ENCODE assay signal across 14 cellular contexts in the genomic region with DNA sequence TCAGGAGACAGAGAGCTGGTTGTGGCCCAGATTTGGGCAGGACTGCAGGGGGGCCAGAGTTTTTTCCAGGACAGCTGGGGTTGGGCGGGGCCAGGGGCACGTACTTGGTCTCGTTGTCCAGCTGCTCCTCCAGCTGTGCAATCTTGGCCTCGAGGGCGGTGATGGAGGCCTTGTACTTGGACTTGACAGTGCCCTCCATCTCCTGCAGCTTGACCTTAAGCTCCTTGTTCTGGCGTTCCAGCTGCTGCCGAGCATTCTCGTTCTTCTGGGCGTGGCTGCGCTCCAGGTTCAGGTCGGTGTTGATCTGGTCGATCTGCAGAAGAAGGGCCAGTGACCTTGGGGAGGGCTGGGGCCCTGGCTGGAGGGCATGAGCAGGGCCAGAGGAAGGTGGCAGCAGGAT. TPM values are rescaled to one million over a fixed set of nuclear protein-coding genes. Genes with fewer than 3 reads are reported as not detected.
DNase-seq lines count a peak whose midpoint lies in the region; ATAC-seq and TF ChIP-seq lines count a peak whose summit lies in the region.
"Had no signal": no experiment of that assay in that cellular context is flagged by ENCODE, and none has a peak within 500 bp of the region (broad histone marks: within the 10 kb centered on the region; RNA-seq: fewer than 3 reads in every experiment).

No MANE protein-coding gene starts in this region.

- H3K27me3 Mint-ChIP-seq in T-helper 2 cell treated with Interferon-gamma antibody and Interleukin-4, amounts not matched to agents 5 μg/mL and 100 μg/mL, for 36 hours (ENCODE audit: low read depth) = no peaks in the 10 kb centered on the region
- H3K27me3 Mint-ChIP-seq: activated naive CD8-positive, alpha-beta T cell; stimulated activated naive CD8-positive, alpha-beta T cell treated with anti-CD3 and anti-CD28 coated beads, Interleukin-15, Interleukin-2, amounts not matched to agents 100 ng/mL and 50 ng/mL, for 24 hours had no signal

- no peak for TF ChIP-seq EP300 in sigmoid colon (IDR thresholded peaks at IDR 0.05)

- 80% methylated on average over 12 of the region's 12 CpGs for WGBS in right cardiac atrium
- 63 to 75% methylated on average over 12 of the region's 12 CpGs for WGBS in sigmoid colon, 2 donors

- no peak overlapping the region for H3K27ac Mint-ChIP-seq in T-helper 2 cell treated with Interferon-gamma antibody and Interleukin-4, amounts not matched to agents 5 μg/mL and 100 μg/mL, for 36 hours

- H3K4me1 ChIP-seq in right cardiac atrium (ENCODE audit: control insufficient read depth, insufficient read depth, low read length) (no peaks in the 10 kb centered on the region), left ventricle myocardium inferior (peaks cover 37% of the 10 kb centered on the region), sigmoid colon (peaks cover 0 to 62% (median 23%) of the 10 kb centered on the region in 4 donors), uterus (no peaks in the 10 kb centered on the region)

- H3K36me3 Mint-ChIP-seq in T-helper 2 cell treated with Interferon-gamma antibody and Interleukin-4, amounts not matched to agents 5 μg/mL and 100 μg/mL, for 36 hours (ENCODE audit: low read depth) = peaks cover 73% of the 10 kb centered on the region

- intact Hi-C loops in Right ventricle myocardium inferior (cut with DNase I) = no loop called here
- intact Hi-C loops in right cardiac atrium (cut with DNase I) = loop anchor here in 2 of 4 donors (5.0 to 10.0 kb wide), 2 partner anchors 88 to 140 kb away; no protein-coding TSS in a partner anchor
- intact Hi-C loops in left ventricle myocardium inferior (cut with micrococcal nuclease) = no loop called here
- intact Hi-C loops in sigmoid colon (cut with DNase I) = no loop called here
- intact Hi-C loops in uterus (cut with DNase I; ENCODE audit: low total_unique reads) = no loop called here

- H3K27ac ChIP-seq in right cardiac atrium (ENCODE audit: low read length) (no peak overlapping the region), left ventricle myocardium inferior (replicated peaks) (peak overlapping the region; percentile 80), sigmoid colon (peak overlapping the region; percentile 83 to 92 (median 86)), uterus (peak overlapping the region; percentile 57 to 70)

- H3K9me3 ChIP-seq in right cardiac atrium (ENCODE audit: control insufficient read depth, low read length) = no peaks in the 10 kb centered on the region
- no peaks in the 10 kb centered on the region for H3K9me3 ChIP-seq in left ventricle myocardium inferior (replicated peaks)
- H3K9me3 ChIP-seq in sigmoid colon = no peaks in the 10 kb centered on the region
- H3K9me3 ChIP-seq in uterus = no peaks in the 10 kb centered on the region
- H3K9me3 ChIP-seq: BLaER1 had no signal

- TF ChIP-seq CTCF in left ventricle myocardium inferior (IDR thresholded peaks at IDR 0.05; ENCODE audit: borderline replicate concordance) = no peak
- no peak for TF ChIP-seq CTCF in sigmoid colon (IDR thresholded peaks at IDR 0.05)
- no peak for TF ChIP-seq CTCF in uterus (IDR thresholded peaks at IDR 0.05)

- H3K4me1 Mint-ChIP-seq in T-helper 2 cell treated with Interferon-gamma antibody and Interleukin-4, amounts not matched to agents 5 μg/mL and 100 μg/mL, for 36 hours (ENCODE audit: low read depth) = peaks cover 25% of the 10 kb centered on the region

- TF ChIP-seq POLR2A in sigmoid colon (IDR thresholded peaks at IDR 0.05) (no peak), uterus (IDR thresholded peaks at IDR 0.05) (no peak)

- DNase-seq in Right ventricle myocardium inferior (ENCODE audit: missing footprints) (no peak), right cardiac atrium (no peak), left ventricle myocardium inferior (peak; percentile 67), sigmoid colon (peak; percentile 76), uterus (no peak), NCI-H187 (lab: John Stamatoyannopoulos, UW) (no peak)
- no peak for DNase-seq in T-helper 2 cell treated with Interferon-gamma antibody and Interleukin-4, amounts not matched to agents 5 μg/mL and 100 μg/mL, for 36 hours (ENCODE audit: low spot score)
- no peak for DNase-seq in NK-92 treated with Interleukin-12 subunit alpha and Interleukin-12 subunit beta, amount 100 ng/mL, for 24 hours (lab: John Stamatoyannopoulos, UW)
- DNase-seq: NCI-H1105, NCI-H2107, NCI-H510A had no signal

- H3K36me3 ChIP-seq in left ventricle myocardium inferior = peaks cover 97% of the 10 kb centered on the region
- peaks cover 67 to 93% (median 92%) of the 10 kb centered on the region in 4 donors for H3K36me3 ChIP-seq in sigmoid colon
- no peaks in the 10 kb centered on the region for H3K36me3 ChIP-seq in uterus

- no peaks in the 10 kb centered on the region for H3K9me3 Mint-ChIP-seq in T-helper 2 cell treated with Interferon-gamma antibody and Interleukin-4, amounts not matched to agents 5 μg/mL and 100 μg/mL, for 36 hours
- H3K9me3 Mint-ChIP-seq: stimulated activated naive CD8-positive, alpha-beta T cell treated with anti-CD3 and anti-CD28 coated beads, Interleukin-15, Interleukin-2, amounts not matched to agents 100 ng/mL and 50 ng/mL, for 24 hours had no signal

- peak; percentile 21 for ATAC-seq in Right ventricle myocardium inferior
- ATAC-seq in right cardiac atrium = no peak

- H3K4me3 ChIP-seq in right cardiac atrium (ENCODE audit: low read length) (no peak overlapping the region), left ventricle myocardium inferior (no peak overlapping the region), sigmoid colon (no peak overlapping the region), uterus (no peak overlapping the region)
- H3K4me3 ChIP-seq: BLaER1 had no signal

- H3K4me3 Mint-ChIP-seq in T-helper 2 cell treated with Interferon-gamma antibody and Interleukin-4, amounts not matched to agents 5 μg/mL and 100 μg/mL, for 36 hours = no peak overlapping the region
- H3K4me3 Mint-ChIP-seq: activated naive CD8-positive, alpha-beta T cell; stimulated activated naive CD8-positive, alpha-beta T cell treated with anti-CD3 and anti-CD28 coated beads, Interleukin-15, Interleukin-2, amounts not matched to agents 100 ng/mL and 50 ng/mL, for 24 hours had no signal

- H3K27me3 ChIP-seq in right cardiac atrium (ENCODE audit: control insufficient read depth, insufficient read depth) (no peaks in the 10 kb centered on the region), left ventricle myocardium inferior (ENCODE audit: low read depth) (no peaks in the 10 kb centered on the region), sigmoid colon (no peaks in the 10 kb centered on the region), uterus (no peaks in the 10 kb centered on the region)
- H3K27me3 ChIP-seq: BLaER1 had no signal

RNA-seq across cellular contexts. Expression of a gene that starts 32.1 kb away (rescaled TPM):
- total RNA-seq in Right ventricle myocardium inferior = 22.1 TPM
- total RNA-seq in right cardiac atrium = 10 to 100 TPM; 14.0 to 29.8 (median 16.9) TPM
- polyA plus RNA-seq in right cardiac atrium = 13.6 TPM
- 15.2 TPM for total RNA-seq in left ventricle myocardium inferior
- total RNA-seq in sigmoid colon = 10 to 100 TPM; 15.0 to 36.0 (median 20.3) TPM
- 10 to 100 TPM in 2 of 3 donors, 1 to 10 TPM in 1; 6.6 to 64.0 (median 11.3) TPM for polyA plus RNA-seq in sigmoid colon
- total RNA-seq in uterus = 10 to 100 TPM in 3 of 4 donors, 1 to 10 TPM in 1; 9.8 to 89.7 (median 19.9) TPM

RNA-seq across cellular contexts. Expression of a gene that starts 45.7 kb away (rescaled TPM):
- total RNA-seq in Right ventricle myocardium inferior (67.0 TPM), right cardiac atrium (10 to 100 TPM; 39.9 to 54.8 (median 42.9) TPM), left ventricle myocardium inferior (69.6 TPM), sigmoid colon (10 to 100 TPM; 26.8 to 59.5 (median 29.4) TPM), uterus (10 to 100 TPM; 15.6 to 96.2 (median 60.3) TPM)
- polyA plus RNA-seq in right cardiac atrium (29.1 TPM), sigmoid colon (10 to 100 TPM; 18.6 to 45.1 (median 24.3) TPM)

Comparison
In these comparisons a context has a peak if more than half of its experiments do, and no peak if none do; other contexts are left out.
1. DNase-seq: peak in left ventricle myocardium inferior (single experiment) and sigmoid colon (single experiment); none in Right ventricle myocardium inferior (single experiment), right cardiac atrium (0 of 3), uterus (0 of 2), T-helper 2 cell treated with Interferon-gamma antibody and Interleukin-4, amounts not matched to agents 5 μg/mL and 100 μg/mL, for 36 hours (single experiment), NCI-H187 (0 of 2) and NK-92 treated with Interleukin-12 subunit alpha and Interleukin-12 subunit beta, amount 100 ng/mL, for 24 hours (single experiment).